20 cellular contexts compared by ENCODE assay signal in genomic region chr2:167758292-167758691, GRCh38.
"Had no signal": no experiment of that assay in that cellular context is flagged by ENCODE, and none has a peak within 500 bp of the region (broad histone marks: within the 10 kb centered on the region; RNA-seq: fewer than 3 reads in every experiment).

No MANE protein-coding gene starts in this region.

- H3K79me2 ChIP-seq: hepatocyte had no signal

- H3K9me3 ChIP-seq: left ventricle myocardium inferior, lower lobe of right lung, neutrophil, sigmoid colon, thoracic aorta, transverse colon had no signal

- H3K4me1 ChIP-seq: left ventricle myocardium inferior, lower lobe of right lung, transverse colon had no signal

- H3K4me3 ChIP-seq: dorsolateral prefrontal cortex, hepatocyte, left ventricle myocardium inferior, lower lobe of right lung, sigmoid colon, skin epidermis, thoracic aorta, transverse colon had no signal

- H3K36me3 ChIP-seq: left ventricle myocardium inferior, lower lobe of right lung, neutrophil, sigmoid colon, thoracic aorta, transverse colon had no signal

- H3K4me2 ChIP-seq: hepatocyte had no signal

- ATAC-seq: left cardiac atrium; lower lobe of right lung; stimulated activated naive B cell treated with anti-CD40 and anti-IgM and Interleukin-4, amounts not matched to agents 10 μg/mL and 1 μg/mL and 100 μg/mL, for 72 hours; stimulated activated naive CD8-positive, alpha-beta T cell treated with anti-CD3 and anti-CD28 coated beads, Interleukin-15, amount 100 ng/mL, for 72 hours had no signal

- H3K27ac ChIP-seq: dorsolateral prefrontal cortex, hepatocyte, left ventricle myocardium inferior, lower lobe of right lung, neutrophil, sigmoid colon, skin epidermis, thoracic aorta, transverse colon had no signal

- DNase-seq: cortex of kidney; dorsolateral prefrontal cortex; effector CD8-positive, alpha-beta T cell; foreskin melanocyte; head of caudate nucleus; kidney; left cardiac atrium; left ventricle myocardium inferior; lower lobe of right lung; midbrain; sigmoid colon; stimulated activated CD4-positive, alpha-beta T cell treated with anti-CD3 and anti-CD28 coated beads, Interleukin-2, amount 100 ng/mL, for 24 hours; stimulated activated CD4-positive, alpha-beta T cell treated with anti-CD3 and anti-CD28 coated beads, Interleukin-4, amount 100 ng/mL, for 4 hours; stimulated activated naive B cell treated with anti-CD40 and anti-IgM and Interleukin-4, amounts not matched to agents 10 μg/mL and 1 μg/mL and 100 μg/mL, for 72 hours; stimulated activated naive CD8-positive, alpha-beta T cell treated with anti-CD3 and anti-CD28 coated beads, Interleukin-15, amount 100 ng/mL, for 72 hours; transverse colon had no signal

- H3K27me3 ChIP-seq: dorsolateral prefrontal cortex, hepatocyte, neutrophil, sigmoid colon, transverse colon had no signal
